Comparison of ENCODE assay signal across 8 cellular contexts in the genomic region with DNA sequence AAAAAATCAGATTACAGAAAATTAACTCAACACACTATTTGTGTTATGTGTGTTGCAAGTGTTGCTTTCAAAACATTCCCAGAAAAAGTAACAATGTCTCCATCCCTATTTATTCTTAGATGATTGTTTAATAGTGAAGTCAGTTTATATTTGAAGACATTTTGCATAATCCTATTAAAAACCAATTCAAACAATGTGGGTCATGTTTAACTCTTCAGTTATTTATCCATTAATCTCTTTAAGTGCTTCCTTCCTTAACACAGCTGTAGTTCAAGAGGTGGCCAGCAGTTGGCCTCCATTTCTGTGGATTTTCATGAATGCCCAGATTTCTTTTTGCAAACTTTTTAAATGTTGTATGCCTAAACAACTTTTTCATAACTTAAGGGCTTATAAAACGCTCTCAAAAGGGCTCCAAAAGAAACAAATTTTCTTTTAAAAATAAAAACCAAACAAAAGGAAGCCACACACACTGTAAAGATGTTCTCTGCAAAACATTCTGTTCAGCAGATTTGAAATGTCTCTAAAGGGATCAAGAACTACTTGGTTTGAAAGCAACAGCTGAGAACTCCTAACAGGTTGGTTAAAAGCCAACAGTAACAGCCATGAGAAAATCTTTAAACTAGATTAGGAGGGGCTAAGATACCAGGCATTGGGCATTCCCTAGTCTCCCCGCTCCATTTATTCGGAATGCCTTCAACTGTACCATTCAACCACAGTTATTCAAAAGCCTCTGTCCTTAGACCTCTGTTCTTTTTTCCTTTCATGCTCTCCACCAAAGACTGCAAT.
DNase-seq lines count a peak whose midpoint lies in the region; ATAC-seq and TF ChIP-seq lines count a peak whose summit lies in the region.

No MANE protein-coding gene starts in this region.

- H3K4me1 ChIP-seq in endodermal cell (ENCODE audit: control insufficient read depth, insufficient read depth, low read length) (peaks cover 4% of the 10 kb centered on the region), neural progenitor cell (peaks cover 6% of the 10 kb centered on the region)

- H3K36me3 ChIP-seq in endodermal cell (ENCODE audit: control insufficient read depth, insufficient read depth, low read length) (peaks cover 15% of the 10 kb centered on the region), neural progenitor cell (no peaks in the 10 kb centered on the region)

- H4K20me1 ChIP-seq in neural progenitor cell (ENCODE audit: low read depth) = no peaks in the 10 kb centered on the region

- peak; percentile 76 for TF ChIP-seq CTCF in endodermal cell (conservative IDR thresholded peaks at IDR 0.05)
- peak; percentile 57 for TF ChIP-seq CTCF in neural progenitor cell (IDR thresholded peaks at IDR 0.05)
- TF ChIP-seq CTCF in lower leg skin (IDR thresholded peaks at IDR 0.05) = no peak

- no peak overlapping the region for H3K9ac ChIP-seq in endodermal cell (ENCODE audit: extremely low read depth, low read length, poor library complexity, severe bottlenecking)
- H3K9ac ChIP-seq in neural progenitor cell = no peak overlapping the region

- H3K27me3 ChIP-seq in endodermal cell (ENCODE audit: control insufficient read depth, insufficient read depth, low read length, poor library complexity, severe bottlenecking) (no peaks in the 10 kb centered on the region), neural progenitor cell (no peaks in the 10 kb centered on the region)

- no peaks in the 10 kb centered on the region for H3K27me3 Mint-ChIP-seq in endodermal cell (ENCODE audit: insufficient read depth)
- H3K27me3 Mint-ChIP-seq in neural progenitor cell (ENCODE audit: insufficient read depth, low read depth) = no peaks in the 10 kb centered on the region

- H3K4me3 Mint-ChIP-seq in endodermal cell (no peak overlapping the region), neural progenitor cell (no peak overlapping the region)

- H3K9me3 Mint-ChIP-seq in endodermal cell (no peaks in the 10 kb centered on the region), neural progenitor cell (no peaks in the 10 kb centered on the region)

- peaks cover 11% of the 10 kb centered on the region for H3K9me3 ChIP-seq in endodermal cell (ENCODE audit: control insufficient read depth, low read length)
- H3K9me3 ChIP-seq in neural progenitor cell (ENCODE audit: low read depth) = no peaks in the 10 kb centered on the region

- H3K27ac ChIP-seq in endodermal cell (ENCODE audit: low read depth, low read length) = no peak overlapping the region
- no peak overlapping the region for H3K27ac ChIP-seq in neural progenitor cell

- H3K36me3 Mint-ChIP-seq in endodermal cell (ENCODE audit: low read depth) (peaks cover 15% of the 10 kb centered on the region), neural progenitor cell (peaks cover 7% of the 10 kb centered on the region)

- ATAC-seq in GM18498 (IDR thresholded peaks at IDR 0.05; ENCODE audit: unreplicated experiment) (no peak), GM21825 (IDR thresholded peaks at IDR 0.05; ENCODE audit: unreplicated experiment) (no peak)

- no peak overlapping the region for H3K4me2 ChIP-seq in neural progenitor cell

- 57 to 89% methylated on average over 1 to 3 of the region's 3 CpGs for WGBS in endodermal cell (ENCODE audit: insufficient coverage in 1 of 2, insufficient read length in 1 of 2), 2 experiments
- WGBS in lower leg skin, 2 donors = 81 to 86% methylated on average over 3 of the region's 3 CpGs

- TF ChIP-seq POLR2A in lower leg skin (IDR thresholded peaks at IDR 0.05) = no peak

- no peak overlapping the region for H3K4me3 ChIP-seq in endodermal cell (ENCODE audit: low read length)
- H3K4me3 ChIP-seq in neural progenitor cell = no peak overlapping the region
- H3K4me3 ChIP-seq in lower leg skin (ENCODE audit: low read depth, poor library complexity, severe bottlenecking) = no peak overlapping the region

- peaks cover 5% of the 10 kb centered on the region for H3K79me2 ChIP-seq in neural progenitor cell (ENCODE audit: low read depth)

- no peak overlapping the region for H2AFZ ChIP-seq in neural progenitor cell (replicated peaks)

- H3K4me1 Mint-ChIP-seq in endodermal cell (peaks cover 3% of the 10 kb centered on the region), neural progenitor cell (peaks cover 3% of the 10 kb centered on the region)

- intact Hi-C loops in lower leg skin (cut with DNase I; ENCODE audit: low total_unique reads) = no loop called here

- DNase-seq in D341Med (ENCODE audit: low spot score) = peak; percentile 28
- peak; percentile 3 to 52 for DNase-seq in NCI-H524 (lab: John Stamatoyannopoulos, UW)
- no peak for DNase-seq in endodermal cell
- DNase-seq in neural progenitor cell (ENCODE audit: low spot score) = no peak
- DNase-seq in GDM1 (lab: John Stamatoyannopoulos, UW) = no peak
- DNase-seq in lower leg skin (ENCODE audit: low spot score in 2 of 2) = no peak

- H3F3A ChIP-seq in neural progenitor cell (ENCODE audit: low read depth) = no peaks in the 10 kb centered on the region

- H3K27ac Mint-ChIP-seq in endodermal cell (no peak overlapping the region), neural progenitor cell (no peak overlapping the region)

Comparison
In these comparisons a context has a peak if more than half of its experiments do, and no peak if none do; other contexts are left out.
1. DNase-seq: peak in D341Med (single experiment) and NCI-H524 (2 of 2); none in endodermal cell (single experiment), neural progenitor cell (single experiment), GDM1 (single experiment) and lower leg skin (0 of 2).
2. CTCF ChIP-seq: peak in endodermal cell (single experiment) and neural progenitor cell (single experiment); none in lower leg skin (0 of 3).